Comparison of ENCODE assay signal across 17 cellular contexts in genomic region chrX:144259054-144259453, GRCh38.
DNase-seq lines count a peak whose midpoint lies in the region; ATAC-seq and TF ChIP-seq lines count a peak whose summit lies in the region.
"Had no signal": no experiment of that assay in that cellular context is flagged by ENCODE, and none has a peak within 500 bp of the region (broad histone marks: within the 10 kb centered on the region; RNA-seq: fewer than 3 reads in every experiment).

No MANE protein-coding gene starts in this region.

- H3F3A ChIP-seq in DOHH2 (ENCODE audit: control insufficient read depth, insufficient read depth) (no peaks in the 10 kb centered on the region), MM.1S (ENCODE audit: insufficient read depth, low read length) (no peaks in the 10 kb centered on the region)

- H3K9me2 ChIP-seq in DOHH2 (replicated peaks; ENCODE audit: control insufficient read depth, low read length) (no peaks in the 10 kb centered on the region), MM.1S (replicated peaks; ENCODE audit: insufficient read depth, low read length) (no peaks in the 10 kb centered on the region)

- no peak for ATAC-seq in GM18519 (IDR thresholded peaks at IDR 0.05; ENCODE audit: low FRiP score, unreplicated experiment)
- ATAC-seq: HCT116 had no signal

- H3K9me3 ChIP-seq in DOHH2 (ENCODE audit: control insufficient read depth, insufficient read depth, low read length) (peaks cover 2% of the 10 kb centered on the region; the same call in 1 of the 2 replicates), MM.1S (replicated peaks; ENCODE audit: insufficient read depth, low read length) (no peaks in the 10 kb centered on the region), SJCRH30 (replicated peaks) (no peaks in the 10 kb centered on the region), ascending aorta (no peaks in the 10 kb centered on the region)
- H3K9me3 ChIP-seq: BE2C, Caco-2 had no signal

- H3K4me1 ChIP-seq in DOHH2 (ENCODE audit: control insufficient read depth, low read length) (peaks cover 16% of the 10 kb centered on the region), MM.1S (ENCODE audit: low read length) (peaks cover 16% of the 10 kb centered on the region), SJCRH30 (no peaks in the 10 kb centered on the region), ascending aorta (no peaks in the 10 kb centered on the region)
- H3K4me1 ChIP-seq: BE2C, Caco-2 had no signal

- H3K36me3 ChIP-seq in DOHH2 (ENCODE audit: control insufficient read depth, low read length) (no peaks in the 10 kb centered on the region), MM.1S (replicated peaks; ENCODE audit: insufficient read depth, low read length) (no peaks in the 10 kb centered on the region), SJCRH30 (no peaks in the 10 kb centered on the region), ascending aorta (no peaks in the 10 kb centered on the region)
- H3K36me3 ChIP-seq: BE2C had no signal

- TF ChIP-seq CTCF in DOHH2 (IDR thresholded peaks at IDR 0.05; ENCODE audit: low read depth, low read length, poor library complexity, severe bottlenecking) (no peak), MM.1S (IDR thresholded peaks at IDR 0.05; ENCODE audit: low read length) (no peak), ascending aorta (IDR thresholded peaks at IDR 0.05) (no peak)

- peak overlapping the region; percentile 24; the same call in 1 of the 2 replicates for H3K4me3 ChIP-seq in DOHH2 (ENCODE audit: low read length)
- no peak overlapping the region for H3K4me3 ChIP-seq in MM.1S (ENCODE audit: low read length)
- H3K4me3 ChIP-seq in SJCRH30, result no peak overlapping the region
- H3K4me3 ChIP-seq in ascending aorta, result no peak overlapping the region

- intact Hi-C loops in ascending aorta (cut with DNase I), result no loop called here

- H3K4me2 ChIP-seq in DOHH2 (ENCODE audit: low read length) (peak overlapping the region; percentile 43), MM.1S (ENCODE audit: low read depth, low read length) (peak overlapping the region; percentile 31; the same call in 1 of the 2 replicates)

- H2AFZ ChIP-seq in MM.1S (ENCODE audit: low read length), result no peak overlapping the region

- DNase-seq in MM.1S, result peak; percentile 75
- peak; percentile 5 to 6 for DNase-seq in SJCRH30
- no peak for DNase-seq in ascending aorta (ENCODE audit: low spot score in 2 of 2)
- DNase-seq in occipital lobe (lab: John Stamatoyannopoulos, UW), result no peak
- DNase-seq: ACHN; BE2C; Caco-2; CD4-positive, alpha-beta T cell; GDM1; GOT3; H7; HFFc6 had no signal

- H3K79me2 ChIP-seq in DOHH2 (ENCODE audit: control insufficient read depth, low read length) (no peaks in the 10 kb centered on the region), MM.1S (ENCODE audit: low read length) (no peaks in the 10 kb centered on the region)

- H3K27ac ChIP-seq in DOHH2 (ENCODE audit: low read depth, low read length) (peak overlapping the region; percentile 52), MM.1S (ENCODE audit: low read length) (no peak overlapping the region), SJCRH30 (no peak overlapping the region), ascending aorta (no peak overlapping the region)
- H3K27ac ChIP-seq: C4-2B, HL-60 had no signal

- no peaks in the 10 kb centered on the region for H4K20me1 ChIP-seq in DOHH2 (ENCODE audit: control insufficient read depth, insufficient read depth, low read depth, low read length)
- H4K20me1 ChIP-seq in MM.1S (ENCODE audit: insufficient read depth, low read length), result no peaks in the 10 kb centered on the region

- H3K27me3 ChIP-seq in DOHH2 (ENCODE audit: control insufficient read depth, low read length) (no peaks in the 10 kb centered on the region), MM.1S (replicated peaks; ENCODE audit: insufficient read depth, low read length) (no peaks in the 10 kb centered on the region), SJCRH30 (no peaks in the 10 kb centered on the region), ascending aorta (no peaks in the 10 kb centered on the region)
- H3K27me3 ChIP-seq: BE2C had no signal

- H3K9ac ChIP-seq in MM.1S (ENCODE audit: low read length), result no peak overlapping the region

Comparison
In these comparisons a context has a peak if more than half of its experiments do, and no peak if none do; other contexts are left out.
1. DNase-seq: peak in MM.1S (single experiment) and SJCRH30 (2 of 2); none in ascending aorta (0 of 2) and occipital lobe (single experiment).